In the genomic region with DNA sequence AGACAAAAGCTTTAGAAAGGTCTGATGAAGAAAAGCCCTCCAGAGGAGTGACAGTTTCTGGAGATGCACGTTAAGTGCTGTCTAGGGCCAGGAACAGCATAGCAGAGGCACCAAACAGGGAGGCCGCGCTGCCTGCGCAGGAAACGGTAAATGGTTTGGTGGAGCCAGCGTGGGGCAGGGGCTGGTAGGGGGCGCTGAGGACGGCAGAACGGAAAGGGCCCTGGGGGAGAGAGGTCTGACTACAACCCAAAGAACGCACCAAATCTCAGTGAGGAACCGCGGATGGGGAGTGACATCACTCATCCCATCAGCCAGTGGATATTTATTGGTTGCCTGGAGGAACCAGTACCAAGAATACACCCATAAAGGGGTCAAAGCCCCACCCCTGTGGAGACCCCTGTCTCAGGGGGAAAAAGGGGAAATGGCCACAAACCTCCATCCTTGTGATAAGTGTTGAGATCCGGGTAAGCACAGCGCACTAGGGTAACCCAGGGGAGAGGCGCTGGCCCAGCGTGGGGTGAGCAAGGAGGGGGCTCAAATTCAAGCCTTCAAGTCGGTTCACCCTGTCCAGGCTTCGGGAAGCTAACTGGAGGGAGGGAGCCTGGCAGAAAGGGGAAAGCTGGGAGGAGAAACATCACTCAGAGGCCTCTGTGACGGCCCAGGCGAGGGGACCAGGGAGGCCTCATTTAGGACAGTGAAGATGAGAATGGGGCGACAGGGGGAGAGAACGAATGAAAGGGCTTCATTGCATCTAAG, we compare ENCODE assay signal across 1 cellular context.
TF ChIP-seq lines count a peak whose summit lies in the region.

No MANE protein-coding gene starts in this region.

TF ChIP-seq in SK-N-SH, 30 proteins besides CTCF, POLR2A, EP300 and RAD21 (continued from another document):
- TF ChIP-seq REST (IDR thresholded peaks at IDR 0.05; ENCODE audit: low read depth, low read length) = no peak
- no peak for TF ChIP-seq RFX5 (IDR thresholded peaks at IDR 0.05; ENCODE audit: low read length)
- TF ChIP-seq MAX (IDR thresholded peaks at IDR 0.05; ENCODE audit: low read depth) = no peak
- TF ChIP-seq GATA2 (CRISPR knock-in tag; IDR thresholded peaks at IDR 0.05) = no peak
- TF ChIP-seq YY1 (IDR thresholded peaks at IDR 0.05; ENCODE audit: low read depth) = no peak
- no peak for TF ChIP-seq MEF2A (IDR thresholded peaks at IDR 0.05; ENCODE audit: borderline replicate concordance, low read depth)
- no peak for TF ChIP-seq POLR2AphosphoS5 (IDR thresholded peaks at IDR 0.05; ENCODE audit: low read depth, low read length)
- TF ChIP-seq SMC3 (IDR thresholded peaks at IDR 0.05; ENCODE audit: low read depth, low read length) = no peak
- no peak for TF ChIP-seq NRF1 (IDR thresholded peaks at IDR 0.05; ENCODE audit: low read depth, low read length)
- no peak for TF ChIP-seq RCOR1 (IDR thresholded peaks at IDR 0.05; ENCODE audit: low read length)
- no peak for TF ChIP-seq RXRA (IDR thresholded peaks at IDR 0.05; ENCODE audit: borderline replicate concordance, low read depth)
- no peak for TF ChIP-seq ELF1 (IDR thresholded peaks at IDR 0.05)
- no peak for TF ChIP-seq SIN3A (IDR thresholded peaks at IDR 0.05; ENCODE audit: borderline replicate concordance, low read depth, low read length)
